Comparison of ENCODE assay signal across 13 cellular contexts in the genomic region with DNA sequence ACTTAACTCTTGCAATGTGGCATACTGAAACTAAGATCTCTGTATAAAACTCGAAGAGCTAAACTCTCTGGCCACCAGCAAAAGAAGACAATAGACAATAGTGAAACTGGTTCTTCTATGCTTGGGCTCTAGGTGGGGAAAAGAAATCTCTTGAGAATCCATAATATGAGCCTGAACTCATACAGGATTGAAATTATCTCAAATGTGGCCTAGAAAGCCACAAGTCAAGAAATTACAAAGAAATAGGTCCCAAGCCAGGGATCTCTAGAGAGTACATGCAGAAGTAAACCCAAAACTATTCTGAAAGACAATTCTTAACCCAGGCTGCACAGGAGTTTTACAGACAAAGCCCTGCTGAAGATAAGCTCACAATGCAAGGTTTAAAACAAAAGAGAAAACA.
DNase-seq lines count a peak whose midpoint lies in the region; ATAC-seq and TF ChIP-seq lines count a peak whose summit lies in the region.
"Had no signal": no experiment of that assay in that cellular context is flagged by ENCODE, and none has a peak within 500 bp of the region (broad histone marks: within the 10 kb centered on the region; RNA-seq: fewer than 3 reads in every experiment).

No MANE protein-coding gene starts in this region.

- H2AFZ ChIP-seq in SK-N-SH (ENCODE audit: low read depth): no peak overlapping the region

- H3K4me1 ChIP-seq in SK-N-SH (ENCODE audit: control insufficient read depth in 1 of 2, insufficient read depth in 2 of 2, low read depth in 1 of 2, low read length in 1 of 2): no peaks in the 10 kb centered on the region

- CTCF ChIA-PET in SK-N-SH (lab: Yijun Ruan, JAX): no interaction called here

- H3K27me3 ChIP-seq in SK-N-SH (ENCODE audit: insufficient read depth): no peaks in the 10 kb centered on the region

- no peaks in the 10 kb centered on the region for H3K79me2 ChIP-seq in SK-N-SH (ENCODE audit: insufficient read depth)

- no peaks in the 10 kb centered on the region for H4K20me1 ChIP-seq in SK-N-SH (ENCODE audit: insufficient read depth)

- no peaks in the 10 kb centered on the region for H3K9me2 ChIP-seq in SK-N-SH

- POLR2A ChIA-PET in SK-N-SH (lab: Yijun Ruan, JAX): no interaction called here

- peaks cover 7% of the 10 kb centered on the region; the same call in 1 of the 2 replicates for H3K9me3 ChIP-seq in SK-N-SH

- DNase-seq in SK-N-SH (no peak), NCI-H2171 (lab: John Stamatoyannopoulos, UW) (no peak), posterior cingulate gyrus (no peak), LoVo (ENCODE audit: low spot score) (no peak)
- no peak for DNase-seq in stimulated activated CD8-positive, alpha-beta memory T cell treated with anti-CD3 and anti-CD28 coated beads, Interleukin-4, amount 100 ng/mL, for 48 hours
- DNase-seq: activated T-cell treated with anti-CD3 and anti-CD28 coated beads, Interleukin-2, amount 50 U/mL, for 1 hour; Calu3 had no signal

- peak overlapping the region; percentile 3; the same call in 1 of the 2 replicates for H3K4me2 ChIP-seq in SK-N-SH

- no peak for TF ChIP-seq RAD21 in SK-N-SH (IDR thresholded peaks at IDR 0.05; ENCODE audit: low read length)

- WGBS in SK-N-SH (ENCODE audit: low lambda C conversion rate): 11% methylated on average over 1 of the region's 1 CpG

- TF ChIP-seq CTCF in SK-N-SH (IDR thresholded peaks at IDR 0.05): no peak

- H3K9ac ChIP-seq in SK-N-SH: no peak overlapping the region

- H3K27ac ChIP-seq in SK-N-SH (ENCODE audit: low read depth in 2 of 2, low read length in 1 of 2): no peak overlapping the region
- H3K27ac ChIP-seq: 22Rv1, RWPE1 had no signal

- H3F3A ChIP-seq in SK-N-SH (replicated peaks; ENCODE audit: insufficient read depth): no peaks in the 10 kb centered on the region

- intact Hi-C loops in posterior cingulate gyrus (cut with DNase I): no loop called here

- no peak overlapping the region for H3K4me3 ChIP-seq in SK-N-SH (ENCODE audit: low read depth in 2 of 2, low read length in 1 of 2)

- TF ChIP-seq EP300 in SK-N-SH (IDR thresholded peaks at IDR 0.05; ENCODE audit: borderline replicate concordance in 1 of 2, low read depth in 1 of 2, low read length in 1 of 2): no peak

- no peak for ATAC-seq in SK-N-SH treated with all-trans-retinoic acid at 6 μM for 48 hours
- ATAC-seq in HG02571 (IDR thresholded peaks at IDR 0.05; ENCODE audit: unreplicated experiment): peak; percentile 62
- peak; percentile 47 for ATAC-seq in HG03175 (IDR thresholded peaks at IDR 0.05; ENCODE audit: unreplicated experiment)
- ATAC-seq: sciatic nerve had no signal

- H3K36me3 ChIP-seq in SK-N-SH (replicated peaks in 1 of 2; ENCODE audit: control insufficient read depth in 1 of 2, insufficient read depth in 2 of 2, low read length in 1 of 2): no peaks in the 10 kb centered on the region

TF ChIP-seq in SK-N-SH, 30 proteins besides CTCF, POLR2A, EP300 and RAD21:
- TF ChIP-seq FOXM1 (IDR thresholded peaks at IDR 0.05; ENCODE audit: low read depth) (no peak), MXI1 (IDR thresholded peaks at IDR 0.05; ENCODE audit: low read depth, low read length) (no peak), GABPA (IDR thresholded peaks at IDR 0.05; ENCODE audit: low read depth) (no peak), SMC3 (IDR thresholded peaks at IDR 0.05; ENCODE audit: low read depth, low read length) (no peak), RCOR1 (IDR thresholded peaks at IDR 0.05; ENCODE audit: low read length) (no peak), POLR2AphosphoS5 (IDR thresholded peaks at IDR 0.05; ENCODE audit: low read depth, low read length) (no peak), RXRA (IDR thresholded peaks at IDR 0.05; ENCODE audit: borderline replicate concordance, low read depth) (no peak), USF1 (IDR thresholded peaks at IDR 0.05; ENCODE audit: borderline replicate concordance, low read depth) (no peak), FOSL2 (IDR thresholded peaks at IDR 0.05; ENCODE audit: borderline replicate concordance, low read depth) (no peak), MEF2A (IDR thresholded peaks at IDR 0.05; ENCODE audit: borderline replicate concordance, low read depth) (no peak), TCF12 (IDR thresholded peaks at IDR 0.05) (no peak), ZBTB33 (IDR thresholded peaks at IDR 0.05; ENCODE audit: borderline replicate concordance, low read depth) (no peak), ELF1 (IDR thresholded peaks at IDR 0.05) (no peak)
- TF ChIP-seq, protein P1, sequence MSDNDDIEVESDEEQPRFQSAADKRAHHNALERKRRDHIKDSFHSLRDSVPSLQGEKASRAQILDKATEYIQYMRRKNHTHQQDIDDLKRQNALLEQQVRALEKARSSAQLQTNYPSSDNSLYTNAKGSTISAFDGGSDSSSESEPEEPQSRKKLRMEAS (IDR thresholded peaks at IDR 0.05; ENCODE audit: low read depth): no peak

TF ChIP-seq in SK-N-SH treated with all-trans-retinoic acid at 6 μM for 48 hours, 23 proteins besides CTCF, POLR2A, EP300 and RAD21:
- TF ChIP-seq ARNTL (CRISPR knock-in tag; IDR thresholded peaks at IDR 0.05; ENCODE audit: borderline replicate concordance, low read depth) (no peak), TOX (CRISPR knock-in tag; IDR thresholded peaks at IDR 0.05; ENCODE audit: borderline replicate concordance) (no peak), CSDC2 (CRISPR knock-in tag; IDR thresholded peaks at IDR 0.05) (no peak), OSR1 (CRISPR knock-in tag; IDR thresholded peaks at IDR 0.05) (no peak), ZNF70 (CRISPR knock-in tag; IDR thresholded peaks at IDR 0.05) (no peak), ZNF565 (CRISPR knock-in tag; conservative IDR thresholded peaks at IDR 0.05; ENCODE audit: low read depth) (no peak), GLIS3 (CRISPR knock-in tag; IDR thresholded peaks at IDR 0.05) (no peak)
- TF ChIP-seq, protein P2, sequence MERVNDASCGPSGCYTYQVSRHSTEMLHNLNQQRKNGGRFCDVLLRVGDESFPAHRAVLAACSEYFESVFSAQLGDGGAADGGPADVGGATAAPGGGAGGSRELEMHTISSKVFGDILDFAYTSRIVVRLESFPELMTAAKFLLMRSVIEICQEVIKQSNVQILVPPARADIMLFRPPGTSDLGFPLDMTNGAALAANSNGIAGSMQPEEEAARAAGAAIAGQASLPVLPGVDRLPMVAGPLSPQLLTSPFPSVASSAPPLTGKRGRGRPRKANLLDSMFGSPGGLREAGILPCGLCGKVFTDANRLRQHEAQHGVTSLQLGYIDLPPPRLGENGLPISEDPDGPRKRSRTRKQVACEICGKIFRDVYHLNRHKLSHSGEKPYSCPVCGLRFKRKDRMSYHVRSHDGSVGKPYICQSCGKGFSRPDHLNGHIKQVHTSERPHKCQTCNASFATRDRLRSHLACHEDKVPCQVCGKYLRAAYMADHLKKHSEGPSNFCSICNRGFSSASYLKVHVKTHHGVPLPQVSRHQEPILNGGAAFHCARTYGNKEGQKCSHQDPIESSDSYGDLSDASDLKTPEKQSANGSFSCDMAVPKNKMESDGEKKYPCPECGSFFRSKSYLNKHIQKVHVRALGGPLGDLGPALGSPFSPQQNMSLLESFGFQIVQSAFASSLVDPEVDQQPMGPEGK (CRISPR knock-in tag; IDR thresholded peaks at IDR 0.05; ENCODE audit: borderline replicate concordance): no peak
